8 cellular contexts compared by ENCODE assay signal in the genomic region with DNA sequence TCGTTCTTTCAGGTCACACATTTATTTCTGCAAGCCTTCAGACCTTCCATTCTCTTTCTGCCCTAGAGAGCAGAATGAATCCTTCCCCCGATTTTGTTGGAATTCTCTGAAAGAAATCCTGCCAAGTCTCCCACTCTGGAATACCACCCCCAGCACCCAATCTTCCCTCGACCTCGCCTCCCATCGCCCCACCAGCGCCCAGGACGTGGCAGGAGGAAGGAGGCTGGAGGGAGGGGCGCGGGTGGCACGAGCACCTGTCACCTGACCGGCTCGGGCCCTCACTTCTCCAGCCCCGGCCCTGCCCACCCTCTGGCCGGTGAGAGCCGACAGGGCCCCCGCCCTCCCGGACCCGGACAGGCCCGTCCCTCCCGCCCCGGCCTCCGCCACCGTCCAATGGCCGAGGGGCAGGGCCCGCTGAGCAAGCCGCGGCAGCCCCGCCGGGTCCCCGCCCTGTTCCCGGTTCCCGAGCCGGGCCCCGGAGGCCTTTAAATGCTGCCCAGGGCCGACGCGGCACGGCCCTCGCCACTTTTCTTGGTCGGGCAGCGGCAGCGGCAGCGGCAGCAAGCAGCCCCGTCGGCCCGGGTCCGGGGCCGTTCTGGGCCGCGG. TPM values are rescaled to one million over a fixed set of nuclear protein-coding genes. Genes with fewer than 3 reads are reported as not detected.
A peak's percentile ranks its signal among the peaks of the same experiment; 100 is the strongest.
DNase-seq lines count a peak whose midpoint lies in the region; ATAC-seq, FAIRE-seq and TF ChIP-seq lines count a peak whose summit lies in the region.

A gene (plus strand): TSS at position 453 of the 606 bp plus-strand sequence. CDS start 384 bp downstream, outside the sequence.

- no peak for TF ChIP-seq POLR2A in GM12891 (IDR thresholded peaks at IDR 0.05; ENCODE audit: low read depth, low read length)

- ATAC-seq in HG02798 (IDR thresholded peaks at IDR 0.05; ENCODE audit: poor library complexity, unreplicated experiment), result peak; percentile 77
- ATAC-seq in left cardiac atrium, result peak; percentile 88 to 94

- peak; percentile 78 for DNase-seq in AG08396 (ENCODE audit: low spot score)
- peak; percentile 67 for DNase-seq in GM12891 (ENCODE audit: insufficient read length, low spot score)
- DNase-seq in NCI-H510A (lab: John Stamatoyannopoulos, UW), result peak; percentile 68
- DNase-seq in amygdala (lab: John Stamatoyannopoulos, UW), result peak in 37 of 56 donors; percentile 25 to 83 (median 64)
- peak; percentile 82 for DNase-seq in left cardiac atrium
- peak; percentile 24 for DNase-seq in pons (ENCODE audit: low spot score)
- no peak for DNase-seq in DMS 273 treated with DMSO at 0.1 percent for 48 hours (lab: John Stamatoyannopoulos, UW)

- peak; percentile 26 for FAIRE-seq in GM12891 (lab: Jason Lieb, UNC)

- intact Hi-C loops in left cardiac atrium (cut with DNase I), result loop anchor here in 1 of 2 donors (5.0 kb wide), 1 partner anchor 52 kb away; no protein-coding TSS in a partner anchor

TF ChIP-seq in GM12891, 5 proteins besides CTCF, POLR2A, EP300 and RAD21:
- TF ChIP-seq SPI1 (IDR thresholded peaks at IDR 0.05; ENCODE audit: low read depth, low read length), result no peak; the same call in 1 of the 2 replicates

RNA-seq across cellular contexts. Expression of the gene that starts here (rescaled TPM):
- polyA plus RNA-seq in GM12891 (2012; ENCODE audit: low read depth, missing spikeins), result 5.8 TPM
- total RNA-seq in left cardiac atrium, result 10 to 100 TPM; 13.1 to 18.0 TPM
